In the genomic region with DNA sequence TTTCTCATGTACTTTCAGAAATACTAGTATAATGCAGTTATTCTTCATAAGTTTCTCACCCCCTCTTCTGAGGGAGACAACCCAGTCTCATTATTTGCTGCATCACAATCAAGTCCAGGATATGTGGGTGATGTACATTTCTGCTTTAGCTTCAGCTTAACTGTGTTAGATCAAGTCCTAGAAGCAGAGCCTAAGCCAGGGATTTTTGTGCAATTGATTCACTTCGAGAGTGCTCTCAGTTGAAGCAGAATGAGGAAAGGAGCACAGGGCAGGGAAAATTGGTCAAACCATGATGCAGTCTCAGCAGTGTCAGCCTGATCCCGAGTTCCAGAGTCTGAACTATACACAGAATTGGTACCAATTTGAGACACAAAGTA, we compare ENCODE assay signal across 13 cellular contexts. TPM values are rescaled to one million over a fixed set of nuclear protein-coding genes. Genes with fewer than 3 reads are reported as not detected.
DNase-seq lines count a peak whose midpoint lies in the region; ATAC-seq and TF ChIP-seq lines count a peak whose summit lies in the region.
"Had no signal": no experiment of that assay in that cellular context is flagged by ENCODE, and none has a peak within 500 bp of the region (broad histone marks: within the 10 kb centered on the region; RNA-seq: fewer than 3 reads in every experiment).

No MANE protein-coding gene starts in this region.

- H4K20me1 ChIP-seq in SK-N-SH (ENCODE audit: insufficient read depth): peaks cover 37% of the 10 kb centered on the region

- H3K4me3 ChIP-seq in A673 (ENCODE audit: low read depth, low read length, poor library complexity, severe bottlenecking) (no peak overlapping the region), SK-N-SH (ENCODE audit: low read depth in 2 of 2, low read length in 1 of 2) (no peak overlapping the region)
- H3K4me3 ChIP-seq: breast epithelium, skin epidermis, tibial nerve had no signal

- no TSS peak for BruUV-seq in A673 (replicated peaks; lab: Mats Ljungman, UMichigan)

- ATAC-seq in HG03520 (IDR thresholded peaks at IDR 0.05; ENCODE audit: unreplicated experiment): no peak

- H3K9me2 ChIP-seq in SK-N-SH: no peaks in the 10 kb centered on the region

- peaks cover 8% of the 10 kb centered on the region for H3K79me2 ChIP-seq in SK-N-SH (ENCODE audit: insufficient read depth)

- H3K4me1 Mint-ChIP-seq in glutamatergic neuron (ENCODE audit: low read depth, unreplicated experiment): peaks cover 19% of the 10 kb centered on the region

- H3K4me3 Mint-ChIP-seq in glutamatergic neuron (ENCODE audit: unreplicated experiment): no peak overlapping the region

- no peak overlapping the region for H2AFZ ChIP-seq in SK-N-SH (ENCODE audit: low read depth)

- TF ChIP-seq CTCF in A673 (conservative IDR thresholded peaks at IDR 0.05; ENCODE audit: low read depth, low read length) (no peak), SK-N-SH (IDR thresholded peaks at IDR 0.05) (no peak), glutamatergic neuron (IDR thresholded peaks at IDR 0.05; ENCODE audit: partially characterized antibody, unreplicated experiment) (no peak), GM20000 (IDR thresholded peaks at IDR 0.05; ENCODE audit: extremely low read depth, missing control alignments) (no peak)

- no peaks in the 10 kb centered on the region for H3K9me3 ChIP-seq in A673 (ENCODE audit: low read depth, low read length, poor library complexity, severe bottlenecking)
- no peaks in the 10 kb centered on the region for H3K9me3 ChIP-seq in SK-N-SH
- H3K9me3 ChIP-seq: breast epithelium, tibial nerve had no signal

- H3K9me3 Mint-ChIP-seq in glutamatergic neuron (ENCODE audit: unreplicated experiment): peaks cover 8% of the 10 kb centered on the region

- 36% methylated on average over 2 of the region's 2 CpGs for WGBS in SK-N-SH (ENCODE audit: low lambda C conversion rate)

- POLR2A ChIA-PET in A673 (lab: Charles Lee; ENCODE audit: low non-redundant PET) (interaction anchor here (0.6 kb wide), 2 partner anchors 13 to 16 kb away, joined by 3 to 5 read pairs; no protein-coding TSS in a partner anchor), SK-N-SH (lab: Yijun Ruan, JAX) (interaction anchor here (1.0 to 1.6 kb wide), 2 partner anchors 9 to 15 kb away, joined by 3 to 5 read pairs; a partner anchor contains a TSS)

- no peaks in the 10 kb centered on the region for H3K27me3 ChIP-seq in A673 (replicated peaks; ENCODE audit: insufficient read depth, low read depth, low read length, poor library complexity)
- H3K27me3 ChIP-seq in SK-N-SH (ENCODE audit: insufficient read depth): no peaks in the 10 kb centered on the region
- H3K27me3 ChIP-seq: breast epithelium, tibial nerve had no signal

- H3K27me3 Mint-ChIP-seq in glutamatergic neuron (ENCODE audit: unreplicated experiment): peaks cover 2% of the 10 kb centered on the region

- TF ChIP-seq RAD21 in SK-N-SH (IDR thresholded peaks at IDR 0.05; ENCODE audit: low read length): no peak

- DNase-seq in A673 (ENCODE audit: low spot score) (no peak), ELR (ENCODE audit: low read depth) (peak; percentile 37), SK-N-SH (no peak), glutamatergic neuron (no peak), ACHN (no peak), GM20000 (ENCODE audit: low spot score) (no peak)
- DNase-seq in stimulated activated CD4-positive, alpha-beta T cell treated with anti-CD3 and anti-CD28 coated beads, Interleukin-2, amount 100 ng/mL, for 24 hours: no peak
- DNase-seq: KG1, SHP77 treated with DMSO at 0.1 percent for 48 hours had no signal

- no peak overlapping the region for H3K4me2 ChIP-seq in SK-N-SH

- in situ Hi-C loops in ACHN (cut with HindIII; ENCODE audit: low pct_ligation_motif_present, low pct_unique_long_range_greater_than_20kb, low sequenced_read_pairs): no loop called here

- no peak for TF ChIP-seq EP300 in SK-N-SH (IDR thresholded peaks at IDR 0.05; ENCODE audit: borderline replicate concordance in 1 of 2, low read depth in 1 of 2, low read length in 1 of 2)

- H3K4me1 ChIP-seq in A673 (ENCODE audit: insufficient read depth, low read length, poor library complexity, severe bottlenecking) (peaks cover 5% of the 10 kb centered on the region), SK-N-SH (ENCODE audit: control insufficient read depth in 1 of 2, insufficient read depth in 2 of 2, low read depth in 1 of 2, low read length in 1 of 2) (no peaks in the 10 kb centered on the region; a peak in 1 of 4 replicates)
- H3K4me1 ChIP-seq: breast epithelium had no signal

- H3K9ac ChIP-seq in SK-N-SH: no peak overlapping the region

- no peaks in the 10 kb centered on the region for H3K36me3 Mint-ChIP-seq in glutamatergic neuron (ENCODE audit: unreplicated experiment)

- H3K36me3 ChIP-seq in A673 (ENCODE audit: insufficient read depth, low read length, poor library complexity, severe bottlenecking) (peaks cover 38% of the 10 kb centered on the region), SK-N-SH (replicated peaks in 1 of 2; ENCODE audit: control insufficient read depth in 1 of 2, insufficient read depth in 2 of 2, low read length in 1 of 2) (peaks cover 33 to 40% of the 10 kb centered on the region in 2 experiments)

- peak overlapping the region; percentile 85 for H3K27ac Mint-ChIP-seq in glutamatergic neuron (ENCODE audit: unreplicated experiment)

- intact Hi-C loops in A673 (cut with micrococcal nuclease; ENCODE audit: unreplicated experiment): no loop called here

- H3K27ac ChIP-seq in A673 (ENCODE audit: low read depth, low read length, poor library complexity, severe bottlenecking): peak overlapping the region; percentile 80
- peak overlapping the region; percentile 31 to 60; a peak in 3 of 4 replicates for H3K27ac ChIP-seq in SK-N-SH (ENCODE audit: low read depth in 2 of 2, low read length in 1 of 2)
- H3K27ac ChIP-seq: breast epithelium, skin epidermis had no signal

- CTCF ChIA-PET in A673 (lab: Charles Lee) (no interaction called here), SK-N-SH (lab: Yijun Ruan, JAX) (interaction anchor here (1.4 kb wide), 1 partner anchor 296 kb away, joined by 6 read pairs; no protein-coding TSS in a partner anchor)

- H3F3A ChIP-seq in SK-N-SH (replicated peaks; ENCODE audit: insufficient read depth): peaks cover 51% of the 10 kb centered on the region

TF ChIP-seq in SK-N-SH, 30 proteins besides CTCF, POLR2A, EP300 and RAD21 (continues in another document):
- TF ChIP-seq, protein P1, sequence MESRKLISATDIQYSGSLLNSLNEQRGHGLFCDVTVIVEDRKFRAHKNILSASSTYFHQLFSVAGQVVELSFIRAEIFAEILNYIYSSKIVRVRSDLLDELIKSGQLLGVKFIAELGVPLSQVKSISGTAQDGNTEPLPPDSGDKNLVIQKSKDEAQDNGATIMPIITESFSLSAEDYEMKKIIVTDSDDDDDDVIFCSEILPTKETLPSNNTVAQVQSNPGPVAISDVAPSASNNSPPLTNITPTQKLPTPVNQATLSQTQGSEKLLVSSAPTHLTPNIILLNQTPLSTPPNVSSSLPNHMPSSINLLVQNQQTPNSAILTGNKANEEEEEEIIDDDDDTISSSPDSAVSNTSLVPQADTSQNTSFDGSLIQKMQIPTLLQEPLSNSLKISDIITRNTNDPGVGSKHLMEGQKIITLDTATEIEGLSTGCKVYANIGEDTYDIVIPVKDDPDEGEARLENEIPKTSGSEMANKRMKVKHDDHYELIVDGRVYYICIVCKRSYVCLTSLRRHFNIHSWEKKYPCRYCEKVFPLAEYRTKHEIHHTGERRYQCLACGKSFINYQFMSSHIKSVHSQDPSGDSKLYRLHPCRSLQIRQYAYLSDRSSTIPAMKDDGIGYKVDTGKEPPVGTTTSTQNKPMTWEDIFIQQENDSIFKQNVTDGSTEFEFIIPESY (IDR thresholded peaks at IDR 0.05; ENCODE audit: borderline replicate concordance, low read depth): no peak
- TF ChIP-seq, protein P2, sequence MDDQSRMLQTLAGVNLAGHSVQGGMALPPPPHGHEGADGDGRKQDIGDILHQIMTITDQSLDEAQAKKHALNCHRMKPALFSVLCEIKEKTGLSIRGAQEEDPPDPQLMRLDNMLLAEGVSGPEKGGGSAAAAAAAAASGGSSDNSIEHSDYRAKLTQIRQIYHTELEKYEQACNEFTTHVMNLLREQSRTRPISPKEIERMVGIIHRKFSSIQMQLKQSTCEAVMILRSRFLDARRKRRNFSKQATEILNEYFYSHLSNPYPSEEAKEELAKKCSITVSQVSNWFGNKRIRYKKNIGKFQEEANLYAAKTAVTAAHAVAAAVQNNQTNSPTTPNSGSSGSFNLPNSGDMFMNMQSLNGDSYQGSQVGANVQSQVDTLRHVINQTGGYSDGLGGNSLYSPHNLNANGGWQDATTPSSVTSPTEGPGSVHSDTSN (IDR thresholded peaks at IDR 0.05): no peak
- TF ChIP-seq SIN3A (IDR thresholded peaks at IDR 0.05; ENCODE audit: borderline replicate concordance, low read depth, low read length) (no peak), EZH2phosphoT487 (IDR thresholded peaks at IDR 0.05; ENCODE audit: borderline replicate concordance, low read depth) (no peak), TEAD4 (IDR thresholded peaks at IDR 0.05; ENCODE audit: borderline replicate concordance, insufficient read depth) (no peak), RCOR1 (IDR thresholded peaks at IDR 0.05; ENCODE audit: low read length) (no peak), FOXM1 (IDR thresholded peaks at IDR 0.05; ENCODE audit: low read depth) (no peak)
- TF ChIP-seq, protein P3, sequence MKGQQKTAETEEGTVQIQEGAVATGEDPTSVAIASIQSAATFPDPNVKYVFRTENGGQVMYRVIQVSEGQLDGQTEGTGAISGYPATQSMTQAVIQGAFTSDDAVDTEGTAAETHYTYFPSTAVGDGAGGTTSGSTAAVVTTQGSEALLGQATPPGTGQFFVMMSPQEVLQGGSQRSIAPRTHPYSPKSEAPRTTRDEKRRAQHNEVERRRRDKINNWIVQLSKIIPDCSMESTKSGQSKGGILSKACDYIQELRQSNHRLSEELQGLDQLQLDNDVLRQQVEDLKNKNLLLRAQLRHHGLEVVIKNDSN (IDR thresholded peaks at IDR 0.05; ENCODE audit: borderline replicate concordance, low read depth): no peak

RNA-seq across cellular contexts. Expression of a gene that starts 15.1 kb away (rescaled TPM):
- total RNA-seq in A673 (2021): 799 and 872 TPM in 2 replicates
- 470 and 474 TPM in 2 replicates for polyA plus RNA-seq in SK-N-SH (2012; rRNA removed)
- polyA plus RNA-seq in SK-N-SH (2012; cell fraction: cytosol; rRNA removed): 481 and 493 TPM in 2 replicates
- polyA plus RNA-seq in SK-N-SH (2012; cell fraction: nucleus; rRNA removed): 411 and 462 TPM in 2 replicates
- total RNA-seq in glutamatergic neuron (ENCODE audit: unreplicated experiment): 763 TPM

RNA-seq across cellular contexts. Expression of a gene that starts 15.6 kb away (rescaled TPM):
- total RNA-seq in A673 (2021) (32.2 and 36.4 TPM in 2 replicates), glutamatergic neuron (ENCODE audit: unreplicated experiment) (24.2 TPM)
- polyA plus RNA-seq in SK-N-SH (2012; rRNA removed): 0.96 and 1.0 TPM in 2 replicates
- 2.5 and 2.9 TPM in 2 replicates for polyA plus RNA-seq in SK-N-SH (2012; cell fraction: cytosol; rRNA removed)
- 0.69 and 1.4 TPM in 2 replicates for polyA plus RNA-seq in SK-N-SH (2012; cell fraction: nucleus; rRNA removed)

RNA-seq across cellular contexts. Expression of a gene that starts 43.7 kb away (rescaled TPM):
- 8.5 and 9.2 TPM in 2 replicates for total RNA-seq in A673 (2021)
- polyA plus RNA-seq in SK-N-SH (2012; rRNA removed): 0.78 and 0.81 TPM in 2 replicates
- polyA plus RNA-seq in SK-N-SH (2012; cell fraction: cytosol; rRNA removed): 0.68 and 0.95 TPM in 2 replicates
- polyA plus RNA-seq in SK-N-SH (2012; cell fraction: nucleus; rRNA removed): 0.77 and 2.3 TPM in 2 replicates
- 4.2 TPM for total RNA-seq in glutamatergic neuron (ENCODE audit: unreplicated experiment)
